In genomic region chr1:207825296-207825695, GRCh38 we compare ENCODE assay signal across 1 cellular context.
TF ChIP-seq lines count a peak whose summit lies in the region.

No MANE protein-coding gene starts in this region.

TF ChIP-seq in IMR-90, 13 proteins besides CTCF, POLR2A, EP300 and RAD21 (continued from another document):
- TF ChIP-seq FOS (IDR thresholded peaks at IDR 0.05; ENCODE audit: low read depth, low read length) (no peak), SMC3 (IDR thresholded peaks at IDR 0.05; ENCODE audit: low read depth, low read length) (no peak), RFX5 (IDR thresholded peaks at IDR 0.05; ENCODE audit: low read depth, low read length) (no peak), MXI1 (IDR thresholded peaks at IDR 0.05; ENCODE audit: borderline replicate concordance, low read depth, low read length) (no peak)
- TF ChIP-seq, protein P1, sequence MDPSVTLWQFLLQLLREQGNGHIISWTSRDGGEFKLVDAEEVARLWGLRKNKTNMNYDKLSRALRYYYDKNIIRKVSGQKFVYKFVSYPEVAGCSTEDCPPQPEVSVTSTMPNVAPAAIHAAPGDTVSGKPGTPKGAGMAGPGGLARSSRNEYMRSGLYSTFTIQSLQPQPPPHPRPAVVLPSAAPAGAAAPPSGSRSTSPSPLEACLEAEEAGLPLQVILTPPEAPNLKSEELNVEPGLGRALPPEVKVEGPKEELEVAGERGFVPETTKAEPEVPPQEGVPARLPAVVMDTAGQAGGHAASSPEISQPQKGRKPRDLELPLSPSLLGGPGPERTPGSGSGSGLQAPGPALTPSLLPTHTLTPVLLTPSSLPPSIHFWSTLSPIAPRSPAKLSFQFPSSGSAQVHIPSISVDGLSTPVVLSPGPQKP (IDR thresholded peaks at IDR 0.05; ENCODE audit: borderline replicate concordance, low read depth, low read length) = no peak
